In genomic region chr4:148444296-148445070, GRCh38 we compare ENCODE assay signal across 1 cellular context.
TF ChIP-seq lines count a peak whose summit lies in the region.

No MANE protein-coding gene starts in this region.

TF ChIP-seq in H1, 55 proteins besides CTCF, POLR2A, EP300 and RAD21 (continued from another document):
- TF ChIP-seq ASH2L (IDR thresholded peaks at IDR 0.05; ENCODE audit: low read length), result peak; percentile 79
- no peak for TF ChIP-seq TCF12 (IDR thresholded peaks at IDR 0.05; ENCODE audit: low read depth, low read length)
- no peak for TF ChIP-seq SIRT6 (IDR thresholded peaks at IDR 0.05; ENCODE audit: low read length)
- TF ChIP-seq SIN3A (conservative IDR thresholded peaks at IDR 0.05 in 1 of 2, IDR thresholded peaks at IDR 0.05 in 1 of 2; ENCODE audit: low read depth in 1 of 2, low read length in 2 of 2), result 0 out of 4 replicates have a peak, but pooled peaks have one; percentile 15 to 55
- TF ChIP-seq JUND (IDR thresholded peaks at IDR 0.05; ENCODE audit: low read length), result no peak
- TF ChIP-seq RNF2 (IDR thresholded peaks at IDR 0.05; ENCODE audit: borderline replicate concordance, low read depth, low read length, missing control alignments, poor library complexity, severe bottlenecking), result no peak
- TF ChIP-seq EZH2 (IDR thresholded peaks at IDR 0.05; ENCODE audit: low read depth, low read length, severe bottlenecking), result peak; percentile 15
- no peak for TF ChIP-seq YY1 (IDR thresholded peaks at IDR 0.05; ENCODE audit: low read depth, low read length)
- TF ChIP-seq CREB1 (IDR thresholded peaks at IDR 0.05), result peak; percentile 3; the same call in 1 of the 2 replicates
- TF ChIP-seq SP2 (IDR thresholded peaks at IDR 0.05; ENCODE audit: low read length), result no peak
- peak; percentile 63 for TF ChIP-seq KDM4A (IDR thresholded peaks at IDR 0.05; ENCODE audit: low read depth, low read length, severe bottlenecking)
